15 cellular contexts compared by ENCODE assay signal in the genomic region with DNA sequence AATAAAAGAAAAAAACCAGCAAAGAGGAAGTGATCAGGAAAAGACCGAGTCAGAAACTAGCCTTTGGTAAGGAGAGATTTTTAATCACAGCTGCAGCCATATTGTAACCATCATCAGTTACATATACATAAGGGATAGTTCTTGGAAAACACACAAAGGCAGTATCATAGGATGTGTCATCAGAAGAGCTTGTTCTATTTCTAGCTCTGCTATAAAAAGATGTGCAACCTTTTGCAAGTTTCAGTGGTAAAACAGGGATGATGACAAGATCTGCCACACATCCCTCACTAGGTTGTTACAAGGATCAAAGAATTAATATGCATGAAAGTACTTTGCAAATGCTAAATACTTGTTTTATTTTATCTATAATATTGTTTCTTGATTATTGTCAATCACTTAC.
DNase-seq lines count a peak whose midpoint lies in the region; ATAC-seq, FAIRE-seq and TF ChIP-seq lines count a peak whose summit lies in the region.
"Had no signal": no experiment of that assay in that cellular context is flagged by ENCODE, and none has a peak within 500 bp of the region (broad histone marks: within the 10 kb centered on the region; RNA-seq: fewer than 3 reads in every experiment).

No MANE protein-coding gene starts in this region.

- in situ Hi-C loops in GM12878 (cut with MboI), result no loop called here

- RAD21 ChIA-PET in GM12878 (lab: Charles Lee; ENCODE audit: unreplicated experiment), result no interaction called here

- H3K9ac ChIP-seq in GM12878 (ENCODE audit: control insufficient read depth, insufficient read depth, low read length), result no peak overlapping the region
- H3K9ac ChIP-seq: BLaER1 had no signal

- H3K4me2 ChIP-seq in GM12878 (ENCODE audit: control insufficient read depth, insufficient read depth), result peak overlapping the region; percentile 1; the same call in 1 of the 2 replicates
- H3K4me2 ChIP-seq: BLaER1, PC-9 had no signal

- H3K27me3 ChIP-seq in GM12878 (replicated peaks in 1 of 2; ENCODE audit: control insufficient read depth in 2 of 2, insufficient read depth in 2 of 2, low read length in 1 of 2), result no peaks in the 10 kb centered on the region
- H3K27me3 ChIP-seq: BLaER1, tibial nerve had no signal

- SMC1A ChIA-PET in GM12878 (lab: Charles Lee; ENCODE audit: uncharacterized antibody, unreplicated experiment), result no interaction called here

- H3K36me3 ChIP-seq in GM12878 (ENCODE audit: control insufficient read depth in 2 of 2, insufficient read depth in 2 of 2, low read length in 1 of 2) (no peaks in the 10 kb centered on the region), mucosa of descending colon (ENCODE audit: low read depth) (no peaks in the 10 kb centered on the region)
- H3K36me3 ChIP-seq: tibial nerve had no signal

- no peaks in the 10 kb centered on the region for H4K20me1 ChIP-seq in GM12878 (ENCODE audit: control insufficient read depth, insufficient read depth)
- H4K20me1 ChIP-seq: BLaER1 had no signal

- no peak for TF ChIP-seq RAD21 in GM12878 (IDR thresholded peaks at IDR 0.05; ENCODE audit: insufficient read depth, low read depth, low read length)

- WGBS in GM12878 (ENCODE audit: insufficient coverage, insufficient replicate concordance, low lambda C conversion rate, missing lambda C conversion rate), result 0% methylated on average over 1 of the region's 1 CpG

- H3K4me3 ChIP-seq in GM12878, result no peak overlapping the region
- no peak overlapping the region for H3K4me3 ChIP-seq in mucosa of descending colon
- H3K4me3 ChIP-seq: BLaER1, PC-9, psoas muscle, tibial nerve had no signal

- FAIRE-seq in GM12878 (lab: Jason Lieb, UNC), result no peak

- intact Hi-C loops in GM12878 (cut with micrococcal nuclease; ENCODE audit: unreplicated experiment), result no loop called here
- intact Hi-C loops in mucosa of descending colon (cut with DNase I, micrococcal nuclease), result no loop called here

- POLR2A ChIA-PET in GM12878 (lab: Charles Lee), result no interaction called here

- BruUV-seq in GM12878 (replicated peaks; lab: Mats Ljungman, UMichigan), result no TSS peak

- H3K79me2 ChIP-seq in GM12878 (ENCODE audit: control insufficient read depth, insufficient read depth, low read length), result no peaks in the 10 kb centered on the region

- TF ChIP-seq EP300 in GM12878 (IDR thresholded peaks at IDR 0.05; ENCODE audit: borderline replicate concordance in 1 of 2, control insufficient read depth in 1 of 2, low read depth in 2 of 2, low read length in 2 of 2), result no peak

- no peaks in the 10 kb centered on the region; the same call in 2 of the 3 replicates for H3K9me3 ChIP-seq in GM12878 (replicated peaks; ENCODE audit: control insufficient read depth, insufficient read depth, low read length)
- H3K9me3 ChIP-seq in mucosa of descending colon, result no peaks in the 10 kb centered on the region
- H3K9me3 ChIP-seq: BLaER1, psoas muscle, tibial nerve had no signal

- no peak for TF ChIP-seq POLR2A in GM12878 (IDR thresholded peaks at IDR 0.05; ENCODE audit: low read depth, low read length)

- DNase-seq in EH (ENCODE audit: low read depth), result peak; percentile 36
- peak; percentile 41 for DNase-seq in LHCN-M2 (ENCODE audit: low read depth)
- no peak for DNase-seq in GM12878 (ENCODE audit: low read depth, low spot score)
- DNase-seq in mucosa of descending colon, result no peak
- no peak for DNase-seq in NCI-H748 treated with DMSO at 0.1 percent for 48 hours (lab: John Stamatoyannopoulos, UW)
- DNase-seq in NCI-H2171 treated with DMSO at 0.1 percent for 48 hours (lab: John Stamatoyannopoulos, UW), result no peak
- no peak for DNase-seq in anterior cingulate cortex (lab: John Stamatoyannopoulos, UW)
- DNase-seq: glutamatergic neuron, NCI-H1092 treated with DMSO at 0.1 percent for 48 hours, NCI-H226, PC-9, psoas muscle had no signal

- H3K4me1 ChIP-seq in GM12878 (ENCODE audit: control insufficient read depth, insufficient read depth, low read length) (peaks cover 9% of the 10 kb centered on the region), mucosa of descending colon (ENCODE audit: low read depth) (no peaks in the 10 kb centered on the region)
- H3K4me1 ChIP-seq: psoas muscle, tibial nerve had no signal

- CTCF ChIA-PET in GM12878 (lab: Yijun Ruan, JAX), result interaction anchor here (0.6 kb wide), 1 partner anchor 104 kb away, joined by 3 read pairs; no protein-coding TSS in a partner anchor

- H3K27ac ChIP-seq in GM12878 (ENCODE audit: control insufficient read depth, insufficient read depth), result no peak overlapping the region
- H3K27ac ChIP-seq: BLaER1, PC-9, psoas muscle, tibial nerve had no signal

- H2AFZ ChIP-seq in GM12878 (ENCODE audit: control insufficient read depth, low read depth, low read length), result no peak overlapping the region
- H2AFZ ChIP-seq: PC-9 had no signal

- TF ChIP-seq CTCF in GM12878 (IDR thresholded peaks at IDR 0.05 in 2 of 3, conservative IDR thresholded peaks at IDR 0.05 in 1 of 3; ENCODE audit: control insufficient read depth in 2 of 3, extremely low read depth in 1 of 3, insufficient read depth in 1 of 3, low read depth in 3 of 3, low read length in 3 of 3), result no peak
- TF ChIP-seq CTCF in mucosa of descending colon (IDR thresholded peaks at IDR 0.05), result no peak

- ATAC-seq in GM12878, result peak; percentile 29
- peak; percentile 36 for ATAC-seq in mucosa of descending colon
- ATAC-seq in GM21367 (IDR thresholded peaks at IDR 0.05; ENCODE audit: unreplicated experiment), result no peak
- ATAC-seq: psoas muscle had no signal

TF ChIP-seq in GM12878, 131 proteins besides CTCF, POLR2A, EP300 and RAD21 (continues in another document):
- no peak for TF ChIP-seq STAT1 (conservative IDR thresholded peaks at IDR 0.05)
- peak; percentile 30; the same call in 1 of the 2 replicates for TF ChIP-seq CREM (IDR thresholded peaks at IDR 0.05; ENCODE audit: low read depth)
- TF ChIP-seq SPI1 (IDR thresholded peaks at IDR 0.05; ENCODE audit: borderline replicate concordance, insufficient read depth, low read depth, low read length), result peak; percentile 42; the same call in 1 of the 2 replicates
- TF ChIP-seq, protein P1, sequence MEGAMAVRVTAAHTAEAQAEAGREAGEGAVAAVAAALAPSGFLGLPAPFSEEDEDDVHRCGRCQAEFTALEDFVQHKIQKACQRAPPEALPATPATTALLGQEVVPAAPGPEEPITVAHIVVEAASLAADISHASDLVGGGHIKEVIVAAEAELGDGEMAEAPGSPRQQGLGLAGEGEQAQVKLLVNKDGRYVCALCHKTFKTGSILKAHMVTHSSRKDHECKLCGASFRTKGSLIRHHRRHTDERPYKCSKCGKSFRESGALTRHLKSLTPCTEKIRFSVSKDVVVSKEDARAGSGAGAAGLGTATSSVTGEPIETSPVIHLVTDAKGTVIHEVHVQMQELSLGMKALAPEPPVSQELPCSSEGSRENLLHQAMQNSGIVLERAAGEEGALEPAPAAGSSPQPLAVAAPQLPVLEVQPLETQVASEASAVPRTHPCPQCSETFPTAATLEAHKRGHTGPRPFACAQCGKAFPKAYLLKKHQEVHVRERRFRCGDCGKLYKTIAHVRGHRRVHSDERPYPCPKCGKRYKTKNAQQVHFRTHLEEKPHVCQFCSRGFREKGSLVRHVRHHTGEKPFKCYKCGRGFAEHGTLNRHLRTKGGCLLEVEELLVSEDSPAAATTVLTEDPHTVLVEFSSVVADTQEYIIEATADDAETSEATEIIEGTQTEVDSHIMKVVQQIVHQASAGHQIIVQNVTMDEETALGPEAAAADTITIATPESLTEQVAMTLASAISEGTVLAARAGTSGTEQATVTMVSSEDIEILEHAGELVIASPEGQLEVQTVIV (IDR thresholded peaks at IDR 0.05; ENCODE audit: borderline replicate concordance, partially characterized antibody), result no peak
- peak; percentile 56 for TF ChIP-seq NFIC (IDR thresholded peaks at IDR 0.05; ENCODE audit: low read depth, low read length)
- TF ChIP-seq MXI1 (IDR thresholded peaks at IDR 0.05; ENCODE audit: low read depth, low read length), result no peak
- no peak for TF ChIP-seq BRCA1 (IDR thresholded peaks at IDR 0.05; ENCODE audit: low read depth, low read length)
- no peak for TF ChIP-seq SREBF1 (IDR thresholded peaks at IDR 0.05; ENCODE audit: low read length)
- no peak for TF ChIP-seq NBN (IDR thresholded peaks at IDR 0.05)
- TF ChIP-seq, protein P2, sequence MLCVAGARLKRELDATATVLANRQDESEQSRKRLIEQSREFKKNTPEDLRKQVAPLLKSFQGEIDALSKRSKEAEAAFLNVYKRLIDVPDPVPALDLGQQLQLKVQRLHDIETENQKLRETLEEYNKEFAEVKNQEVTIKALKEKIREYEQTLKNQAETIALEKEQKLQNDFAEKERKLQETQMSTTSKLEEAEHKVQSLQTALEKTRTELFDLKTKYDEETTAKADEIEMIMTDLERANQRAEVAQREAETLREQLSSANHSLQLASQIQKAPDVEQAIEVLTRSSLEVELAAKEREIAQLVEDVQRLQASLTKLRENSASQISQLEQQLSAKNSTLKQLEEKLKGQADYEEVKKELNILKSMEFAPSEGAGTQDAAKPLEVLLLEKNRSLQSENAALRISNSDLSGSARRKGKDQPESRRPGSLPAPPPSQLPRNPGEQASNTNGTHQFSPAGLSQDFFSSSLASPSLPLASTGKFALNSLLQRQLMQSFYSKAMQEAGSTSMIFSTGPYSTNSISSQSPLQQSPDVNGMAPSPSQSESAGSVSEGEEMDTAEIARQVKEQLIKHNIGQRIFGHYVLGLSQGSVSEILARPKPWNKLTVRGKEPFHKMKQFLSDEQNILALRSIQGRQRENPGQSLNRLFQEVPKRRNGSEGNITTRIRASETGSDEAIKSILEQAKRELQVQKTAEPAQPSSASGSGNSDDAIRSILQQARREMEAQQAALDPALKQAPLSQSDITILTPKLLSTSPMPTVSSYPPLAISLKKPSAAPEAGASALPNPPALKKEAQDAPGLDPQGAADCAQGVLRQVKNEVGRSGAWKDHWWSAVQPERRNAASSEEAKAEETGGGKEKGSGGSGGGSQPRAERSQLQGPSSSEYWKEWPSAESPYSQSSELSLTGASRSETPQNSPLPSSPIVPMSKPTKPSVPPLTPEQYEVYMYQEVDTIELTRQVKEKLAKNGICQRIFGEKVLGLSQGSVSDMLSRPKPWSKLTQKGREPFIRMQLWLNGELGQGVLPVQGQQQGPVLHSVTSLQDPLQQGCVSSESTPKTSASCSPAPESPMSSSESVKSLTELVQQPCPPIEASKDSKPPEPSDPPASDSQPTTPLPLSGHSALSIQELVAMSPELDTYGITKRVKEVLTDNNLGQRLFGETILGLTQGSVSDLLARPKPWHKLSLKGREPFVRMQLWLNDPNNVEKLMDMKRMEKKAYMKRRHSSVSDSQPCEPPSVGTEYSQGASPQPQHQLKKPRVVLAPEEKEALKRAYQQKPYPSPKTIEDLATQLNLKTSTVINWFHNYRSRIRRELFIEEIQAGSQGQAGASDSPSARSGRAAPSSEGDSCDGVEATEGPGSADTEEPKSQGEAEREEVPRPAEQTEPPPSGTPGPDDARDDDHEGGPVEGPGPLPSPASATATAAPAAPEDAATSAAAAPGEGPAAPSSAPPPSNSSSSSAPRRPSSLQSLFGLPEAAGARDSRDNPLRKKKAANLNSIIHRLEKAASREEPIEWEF (IDR thresholded peaks at IDR 0.05; ENCODE audit: insufficient replicate concordance, low read depth, low read length), result no peak
- no peak for TF ChIP-seq ZNF207 (IDR thresholded peaks at IDR 0.05; ENCODE audit: borderline replicate concordance)
- peak; percentile 67; the same call in 1 of the 2 replicates for TF ChIP-seq MEF2A (IDR thresholded peaks at IDR 0.05; ENCODE audit: insufficient read depth, low read depth, low read length)

Comparison
In these comparisons a context has a peak if more than half of its experiments do, and no peak if none do; other contexts are left out.
1. DNase-seq: peak in EH (single experiment) and LHCN-M2 (single experiment); none in GM12878 (single experiment), mucosa of descending colon (0 of 3), NCI-H748 treated with DMSO at 0.1 percent for 48 hours (single experiment), NCI-H2171 treated with DMSO at 0.1 percent for 48 hours (single experiment) and anterior cingulate cortex (0 of 58).